In the genomic region with DNA sequence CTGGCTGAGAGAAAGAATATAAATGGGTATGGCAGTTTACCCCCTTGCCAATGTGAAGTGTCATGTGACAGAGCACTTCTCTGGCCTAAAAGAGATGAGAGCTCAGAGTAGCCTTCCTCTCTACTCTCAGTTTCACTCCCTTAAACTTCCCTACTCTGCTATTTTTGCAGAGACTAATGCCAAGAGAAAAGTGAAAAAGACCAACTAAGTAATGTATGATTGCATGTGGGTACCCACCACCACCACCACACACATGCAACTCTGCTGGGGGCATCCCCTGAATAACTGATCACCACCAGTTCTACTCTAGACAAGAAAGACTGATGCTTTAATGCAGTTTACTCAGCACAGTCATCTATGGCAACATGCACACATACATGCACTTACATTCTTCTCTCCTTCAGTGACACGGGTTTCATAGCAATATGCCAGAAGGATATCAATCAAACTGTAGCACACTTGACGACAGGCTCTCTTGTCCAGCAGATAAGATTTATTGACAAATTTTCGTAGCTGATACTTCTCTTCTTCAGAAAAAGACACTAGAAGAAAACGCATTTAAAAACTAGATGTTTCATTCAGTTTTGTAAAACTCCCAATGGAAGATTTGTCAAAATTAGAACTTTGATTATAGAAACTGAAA, we compare ENCODE assay signal across 9 cellular contexts. TPM values are rescaled to one million over a fixed set of nuclear protein-coding genes. Genes with fewer than 3 reads are reported as not detected.
A peak's percentile ranks its signal among the peaks of the same experiment; 100 is the strongest.
DNase-seq lines count a peak whose midpoint lies in the region; ATAC-seq, FAIRE-seq and TF ChIP-seq lines count a peak whose summit lies in the region.
"Had no signal": no experiment of that assay in that cellular context is flagged by ENCODE, and none has a peak within 500 bp of the region (broad histone marks: within the 10 kb centered on the region; RNA-seq: fewer than 3 reads in every experiment).

No MANE protein-coding gene starts in this region.

- 0 out of 4 replicates have a peak, but pooled peaks of 1 of the 2 experiments have one; percentile 31 for TF ChIP-seq EP300 in GM12878 (IDR thresholded peaks at IDR 0.05; ENCODE audit: borderline replicate concordance in 1 of 2, control insufficient read depth in 1 of 2, low read depth in 2 of 2, low read length in 2 of 2)

- TF ChIP-seq RAD21 in GM12878 (IDR thresholded peaks at IDR 0.05; ENCODE audit: insufficient read depth, low read depth, low read length): no peak

- RAD21 ChIA-PET in GM12878 (lab: Charles Lee; ENCODE audit: unreplicated experiment): interaction anchor here (0.9 to 2.0 kb wide), 5 partner anchors 10 to 942 kb away, joined by 3 to 22 read pairs (median 5); no protein-coding TSS in a partner anchor

- TF ChIP-seq CTCF in GM12878 (IDR thresholded peaks at IDR 0.05 in 2 of 3, conservative IDR thresholded peaks at IDR 0.05 in 1 of 3; ENCODE audit: control insufficient read depth in 2 of 3, extremely low read depth in 1 of 3, insufficient read depth in 1 of 3, low read depth in 3 of 3, low read length in 3 of 3): no peak

- H3K9me3 ChIP-seq in GM12878 (replicated peaks; ENCODE audit: control insufficient read depth, insufficient read depth, low read length): no peaks in the 10 kb centered on the region
- H3K9me3 ChIP-seq: A549 had no signal

- in situ Hi-C loops in GM12878 (cut with MboI): no loop called here

- H3K79me2 ChIP-seq in GM12878 (ENCODE audit: control insufficient read depth, insufficient read depth, low read length): no peaks in the 10 kb centered on the region; the same call in 1 of the 2 replicates

- H2AFZ ChIP-seq in GM12878 (ENCODE audit: control insufficient read depth, low read depth, low read length): no peak overlapping the region

- peak; percentile 46 for ATAC-seq in GM21526 (IDR thresholded peaks at IDR 0.05; ENCODE audit: low FRiP score, unreplicated experiment)
- peak; percentile 59 for ATAC-seq in HG03196 (IDR thresholded peaks at IDR 0.05; ENCODE audit: unreplicated experiment)
- peak; percentile 74 for ATAC-seq in GM12878
- ATAC-seq: A549 had no signal

- no peak for TF ChIP-seq POLR2A in GM12878 (IDR thresholded peaks at IDR 0.05; ENCODE audit: low read depth, low read length)

- no peaks in the 10 kb centered on the region for H3K27me3 ChIP-seq in GM12878 (replicated peaks in 1 of 2; ENCODE audit: control insufficient read depth in 2 of 2, insufficient read depth in 2 of 2, low read length in 1 of 2)

- SMC1A ChIA-PET in GM12878 (lab: Charles Lee; ENCODE audit: uncharacterized antibody, unreplicated experiment): interaction anchor here (0.6 to 4.1 kb wide), 19 partner anchors 9 to 1090 kb away, joined by 3 to 55 read pairs (median 3); no protein-coding TSS in a partner anchor

- H3K27ac ChIP-seq in GM12878 (ENCODE audit: control insufficient read depth, insufficient read depth): no peak overlapping the region; the same call in 1 of the 2 replicates
- H3K27ac ChIP-seq: A549 had no signal

- H3K36me3 ChIP-seq in GM12878 (ENCODE audit: control insufficient read depth in 2 of 2, insufficient read depth in 2 of 2, low read length in 1 of 2): no peaks in the 10 kb centered on the region; a peak in 1 of 4 replicates

- CTCF ChIA-PET in GM12878 (lab: Yijun Ruan, JAX): interaction anchor here (1.2 to 2.3 kb wide), 5 partner anchors 134 to 1088 kb away, joined by 3 to 32 read pairs (median 3); no protein-coding TSS in a partner anchor

- H3K4me2 ChIP-seq in GM12878 (ENCODE audit: control insufficient read depth, insufficient read depth): no peak overlapping the region
- H3K4me2 ChIP-seq: A549 had no signal

- intact Hi-C loops in GM12878 (cut with micrococcal nuclease; ENCODE audit: unreplicated experiment): loop anchor here (1.0 to 10.0 kb wide), 4 partner anchors 60 to 735 kb away; no protein-coding TSS in a partner anchor

- no peak overlapping the region for H3K9ac ChIP-seq in GM12878 (ENCODE audit: control insufficient read depth, insufficient read depth, low read length)

- peaks cover 41% of the 10 kb centered on the region for H3K4me1 ChIP-seq in GM12878 (ENCODE audit: control insufficient read depth, insufficient read depth, low read length)

- BruUV-seq in GM12878 (replicated peaks; lab: Mats Ljungman, UMichigan): no TSS peak

- FAIRE-seq in GM12878 (lab: Jason Lieb, UNC): peak; percentile 80
- FAIRE-seq: A549 had no signal

- POLR2A ChIA-PET in GM12878 (lab: Charles Lee): no interaction called here

- peak; percentile 13 for DNase-seq in NCI-H748 (lab: John Stamatoyannopoulos, UW; ENCODE audit: unreplicated experiment)
- no peak for DNase-seq in NCI-H748 treated with DMSO at 0.1 percent for 48 hours (lab: John Stamatoyannopoulos, UW)
- no peak for DNase-seq in GM12878 (ENCODE audit: low read depth, low spot score)
- DNase-seq in globus pallidus (ENCODE audit: low spot score): no peak
- no peak for DNase-seq in kidney tubule cell (ENCODE audit: low spot score)
- no peak for DNase-seq in NCI-H526 (lab: John Stamatoyannopoulos, UW)

- no peak overlapping the region for H3K4me3 ChIP-seq in GM12878
- H3K4me3 ChIP-seq: A549 had no signal

- WGBS in GM12878 (ENCODE audit: insufficient coverage, insufficient replicate concordance, low lambda C conversion rate, missing lambda C conversion rate): under 1% methylated on average over 4 of the region's 4 CpGs

- no peaks in the 10 kb centered on the region for H4K20me1 ChIP-seq in GM12878 (ENCODE audit: control insufficient read depth, insufficient read depth)

TF ChIP-seq in GM12878, 131 proteins besides CTCF, POLR2A, EP300 and RAD21 (continues in another document):
- TF ChIP-seq USF1 (IDR thresholded peaks at IDR 0.05; ENCODE audit: borderline replicate concordance, extremely low read length, insufficient read depth, low read depth, low read length) (no peak), ZNF622 (IDR thresholded peaks at IDR 0.05) (no peak), RB1 (IDR thresholded peaks at IDR 0.05; ENCODE audit: borderline replicate concordance) (no peak), ZNF24 (IDR thresholded peaks at IDR 0.05) (peak; percentile 95), IRF5 (IDR thresholded peaks at IDR 0.05; ENCODE audit: borderline replicate concordance) (no peak), RBBP5 (conservative IDR thresholded peaks at IDR 0.05) (no peak)
- TF ChIP-seq, protein P1, sequence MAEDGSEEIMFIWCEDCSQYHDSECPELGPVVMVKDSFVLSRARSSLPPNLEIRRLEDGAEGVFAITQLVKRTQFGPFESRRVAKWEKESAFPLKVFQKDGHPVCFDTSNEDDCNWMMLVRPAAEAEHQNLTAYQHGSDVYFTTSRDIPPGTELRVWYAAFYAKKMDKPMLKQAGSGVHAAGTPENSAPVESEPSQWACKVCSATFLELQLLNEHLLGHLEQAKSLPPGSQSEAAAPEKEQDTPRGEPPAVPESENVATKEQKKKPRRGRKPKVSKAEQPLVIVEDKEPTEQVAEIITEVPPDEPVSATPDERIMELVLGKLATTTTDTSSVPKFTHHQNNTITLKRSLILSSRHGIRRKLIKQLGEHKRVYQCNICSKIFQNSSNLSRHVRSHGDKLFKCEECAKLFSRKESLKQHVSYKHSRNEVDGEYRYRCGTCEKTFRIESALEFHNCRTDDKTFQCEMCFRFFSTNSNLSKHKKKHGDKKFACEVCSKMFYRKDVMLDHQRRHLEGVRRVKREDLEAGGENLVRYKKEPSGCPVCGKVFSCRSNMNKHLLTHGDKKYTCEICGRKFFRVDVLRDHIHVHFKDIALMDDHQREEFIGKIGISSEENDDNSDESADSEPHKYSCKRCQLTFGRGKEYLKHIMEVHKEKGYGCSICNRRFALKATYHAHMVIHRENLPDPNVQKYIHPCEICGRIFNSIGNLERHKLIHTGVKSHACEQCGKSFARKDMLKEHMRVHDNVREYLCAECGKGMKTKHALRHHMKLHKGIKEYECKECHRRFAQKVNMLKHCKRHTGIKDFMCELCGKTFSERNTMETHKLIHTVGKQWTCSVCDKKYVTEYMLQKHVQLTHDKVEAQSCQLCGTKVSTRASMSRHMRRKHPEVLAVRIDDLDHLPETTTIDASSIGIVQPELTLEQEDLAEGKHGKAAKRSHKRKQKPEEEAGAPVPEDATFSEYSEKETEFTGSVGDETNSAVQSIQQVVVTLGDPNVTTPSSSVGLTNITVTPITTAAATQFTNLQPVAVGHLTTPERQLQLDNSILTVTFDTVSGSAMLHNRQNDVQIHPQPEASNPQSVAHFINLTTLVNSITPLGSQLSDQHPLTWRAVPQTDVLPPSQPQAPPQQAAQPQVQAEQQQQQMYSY (CRISPR knock-in tag; IDR thresholded peaks at IDR 0.05): no peak

RNA-seq across cellular contexts. Expression of gene SHQ1, which starts 31.3 kb away (rescaled TPM):
- 75.1 and 83.6 TPM in 2 replicates for total RNA-seq in GM12878 (2013; cell fraction: nucleolus; rRNA removed)
- total RNA-seq in GM12878 (2014; rRNA removed) (25.9 and 28.1 TPM in 2 replicates), GM12878 (2014; rRNA removed; fragmentation: Illumina TruSeq; extraction: Trizol) (23.5 and 25.9 TPM in 2 replicates), GM12878 (2021) (30.3 and 34.2 TPM in 2 replicates)
- 11.7 TPM for polyA plus RNA-seq in GM12878 (2011; ENCODE audit: low read depth)
- polyA plus RNA-seq in GM12878 (2011; rRNA removed) (23.0 and 28.9 TPM in 2 replicates), GM12878 (2014; fragmentation: Illumina TruSeq; extraction: Trizol) (22.8 and 23.6 TPM in 2 replicates), GM12878 (2014; fragmentation: Nextera tagmentation; extraction: Ambion mirVana) (10 to 100 TPM; 12.6 to 12.8 TPM), GM12878 (2014; rRNA removed) (18.1 and 20.2 TPM in 2 replicates), GM12878 (2016; fragmentation: Nextera tagmentation; extraction: Ambion mirVana) (10 to 100 TPM; 46.0 to 51.7 TPM)
- polyA plus RNA-seq in GM12878 (2011; cell fraction: cytosol; rRNA removed): 12.8 and 13.5 TPM in 2 replicates
- polyA plus RNA-seq in GM12878 (2011; cell fraction: nucleus; rRNA removed): 10.1 and 14.0 TPM in 2 replicates
- 14.4 and 15.3 TPM in 2 replicates for polyA plus RNA-seq in GM12878 (2012)
- polyA minus RNA-seq in GM12878 (2011; rRNA and poly(A)+ RNA removed): 15.8 and 20.3 TPM in 2 replicates
- 7.5 and 9.4 TPM in 2 replicates for polyA minus RNA-seq in GM12878 (2011; cell fraction: cytosol; rRNA and poly(A)+ RNA removed)
- polyA minus RNA-seq in GM12878 (2011; cell fraction: nucleus; rRNA and poly(A)+ RNA removed): 33.1 and 66.4 TPM in 2 replicates
